1 cellular context compared by ENCODE assay signal in the genomic region with DNA sequence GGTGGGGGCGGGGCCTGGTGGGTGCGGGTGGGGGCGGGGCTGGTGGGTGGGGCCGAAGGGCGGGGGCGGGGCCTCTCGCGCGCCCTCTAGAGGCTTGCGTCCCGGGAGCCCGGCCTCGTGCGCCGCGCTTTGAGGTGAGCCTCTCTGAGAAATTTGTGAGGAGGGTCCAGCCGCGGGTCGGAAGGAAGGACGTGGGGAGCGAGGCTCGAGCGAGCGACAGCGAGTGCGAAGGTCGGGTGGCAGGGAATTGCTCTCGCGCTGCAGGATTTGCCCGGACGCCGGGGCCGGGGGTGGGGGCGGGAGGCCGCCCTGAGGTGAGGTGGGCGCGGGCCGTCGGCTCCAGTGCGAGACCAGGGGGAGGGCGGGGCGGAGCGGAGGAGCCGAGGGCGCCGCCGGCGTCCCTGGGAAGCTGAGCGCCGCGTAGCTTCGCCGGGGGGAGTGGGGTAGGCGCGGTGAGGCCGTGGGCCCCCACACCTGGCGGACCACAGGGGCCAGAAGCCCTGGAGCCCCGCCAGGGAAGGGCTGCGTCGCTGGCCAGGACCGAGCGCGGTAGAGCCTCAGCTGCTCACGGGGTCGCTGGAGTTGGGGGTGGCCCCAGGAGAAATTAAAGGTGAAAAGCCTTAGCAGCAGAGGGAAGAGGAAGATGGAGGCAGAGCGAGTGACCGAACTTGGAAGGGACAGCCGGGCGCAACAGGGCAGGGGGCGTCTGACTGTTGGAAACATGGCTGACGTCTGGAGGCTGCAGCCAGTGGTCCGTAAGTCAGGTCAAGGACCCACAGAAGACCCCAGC.
TF ChIP-seq lines count a peak whose summit lies in the region.

No MANE protein-coding gene starts in this region.

TF ChIP-seq in K562, 482 proteins besides CTCF, POLR2A, EP300 and RAD21 (continued from another document and continues in another):
- TF ChIP-seq, protein P1, sequence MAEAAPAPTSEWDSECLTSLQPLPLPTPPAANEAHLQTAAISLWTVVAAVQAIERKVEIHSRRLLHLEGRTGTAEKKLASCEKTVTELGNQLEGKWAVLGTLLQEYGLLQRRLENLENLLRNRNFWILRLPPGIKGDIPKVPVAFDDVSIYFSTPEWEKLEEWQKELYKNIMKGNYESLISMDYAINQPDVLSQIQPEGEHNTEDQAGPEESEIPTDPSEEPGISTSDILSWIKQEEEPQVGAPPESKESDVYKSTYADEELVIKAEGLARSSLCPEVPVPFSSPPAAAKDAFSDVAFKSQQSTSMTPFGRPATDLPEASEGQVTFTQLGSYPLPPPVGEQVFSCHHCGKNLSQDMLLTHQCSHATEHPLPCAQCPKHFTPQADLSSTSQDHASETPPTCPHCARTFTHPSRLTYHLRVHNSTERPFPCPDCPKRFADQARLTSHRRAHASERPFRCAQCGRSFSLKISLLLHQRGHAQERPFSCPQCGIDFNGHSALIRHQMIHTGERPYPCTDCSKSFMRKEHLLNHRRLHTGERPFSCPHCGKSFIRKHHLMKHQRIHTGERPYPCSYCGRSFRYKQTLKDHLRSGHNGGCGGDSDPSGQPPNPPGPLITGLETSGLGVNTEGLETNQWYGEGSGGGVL (CRISPR knock-in tag; IDR thresholded peaks at IDR 0.05), result no peak
- TF ChIP-seq ZNF507 (tag; conservative IDR thresholded peaks at IDR 0.05), result no peak
- TF ChIP-seq ZNF124 (CRISPR knock-in tag; IDR thresholded peaks at IDR 0.05), result no peak
- peak in 1 of 2 experiments; percentile 72; a peak in 2 of 4 replicates for TF ChIP-seq HDAC1 (IDR thresholded peaks at IDR 0.05)
- TF ChIP-seq, protein P2, sequence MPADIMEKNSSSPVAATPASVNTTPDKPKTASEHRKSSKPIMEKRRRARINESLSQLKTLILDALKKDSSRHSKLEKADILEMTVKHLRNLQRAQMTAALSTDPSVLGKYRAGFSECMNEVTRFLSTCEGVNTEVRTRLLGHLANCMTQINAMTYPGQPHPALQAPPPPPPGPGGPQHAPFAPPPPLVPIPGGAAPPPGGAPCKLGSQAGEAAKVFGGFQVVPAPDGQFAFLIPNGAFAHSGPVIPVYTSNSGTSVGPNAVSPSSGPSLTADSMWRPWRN (IDR thresholded peaks at IDR 0.05; ENCODE audit: low read depth), result no peak
- TF ChIP-seq JUNB (CRISPR knock-in tag; conservative IDR thresholded peaks at IDR 0.05), result no peak
- TF ChIP-seq PTRF (tag; IDR thresholded peaks at IDR 0.05), result no peak
- no peak for TF ChIP-seq PURB (CRISPR knock-in tag; IDR thresholded peaks at IDR 0.05; ENCODE audit: low read depth)
- TF ChIP-seq DIDO1 (tag; IDR thresholded peaks at IDR 0.05; ENCODE audit: low read depth), result no peak
- TF ChIP-seq MXI1 (IDR thresholded peaks at IDR 0.05; ENCODE audit: low read depth, low read length), result no peak
- no peak; the same call in 1 of the 2 replicates for TF ChIP-seq MTA3 (IDR thresholded peaks at IDR 0.05; ENCODE audit: borderline replicate concordance)
- TF ChIP-seq, protein P3, sequence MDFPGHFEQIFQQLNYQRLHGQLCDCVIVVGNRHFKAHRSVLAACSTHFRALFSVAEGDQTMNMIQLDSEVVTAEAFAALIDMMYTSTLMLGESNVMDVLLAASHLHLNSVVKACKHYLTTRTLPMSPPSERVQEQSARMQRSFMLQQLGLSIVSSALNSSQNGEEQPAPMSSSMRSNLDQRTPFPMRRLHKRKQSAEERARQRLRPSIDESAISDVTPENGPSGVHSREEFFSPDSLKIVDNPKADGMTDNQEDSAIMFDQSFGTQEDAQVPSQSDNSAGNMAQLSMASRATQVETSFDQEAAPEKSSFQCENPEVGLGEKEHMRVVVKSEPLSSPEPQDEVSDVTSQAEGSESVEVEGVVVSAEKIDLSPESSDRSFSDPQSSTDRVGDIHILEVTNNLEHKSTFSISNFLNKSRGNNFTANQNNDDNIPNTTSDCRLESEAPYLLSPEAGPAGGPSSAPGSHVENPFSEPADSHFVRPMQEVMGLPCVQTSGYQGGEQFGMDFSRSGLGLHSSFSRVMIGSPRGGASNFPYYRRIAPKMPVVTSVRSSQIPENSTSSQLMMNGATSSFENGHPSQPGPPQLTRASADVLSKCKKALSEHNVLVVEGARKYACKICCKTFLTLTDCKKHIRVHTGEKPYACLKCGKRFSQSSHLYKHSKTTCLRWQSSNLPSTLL (IDR thresholded peaks at IDR 0.05), result no peak
- TF ChIP-seq ZNF766 (CRISPR knock-in tag; conservative IDR thresholded peaks at IDR 0.05), result peak; percentile 27; the same call in 1 of the 2 replicates
- 0 out of 2 replicates have a peak, but pooled peaks have one; percentile 26 for TF ChIP-seq BCOR (IDR thresholded peaks at IDR 0.05)
- TF ChIP-seq TGIF2 (CRISPR knock-in tag; IDR thresholded peaks at IDR 0.05), result no peak
- 0 out of 2 replicates have a peak, but pooled peaks have one; percentile 26 for TF ChIP-seq PML (IDR thresholded peaks at IDR 0.05; ENCODE audit: low read length)
- TF ChIP-seq NBN (IDR thresholded peaks at IDR 0.05; ENCODE audit: low read depth), result peak; percentile 58; the same call in 1 of the 2 replicates
- TF ChIP-seq, protein P4, sequence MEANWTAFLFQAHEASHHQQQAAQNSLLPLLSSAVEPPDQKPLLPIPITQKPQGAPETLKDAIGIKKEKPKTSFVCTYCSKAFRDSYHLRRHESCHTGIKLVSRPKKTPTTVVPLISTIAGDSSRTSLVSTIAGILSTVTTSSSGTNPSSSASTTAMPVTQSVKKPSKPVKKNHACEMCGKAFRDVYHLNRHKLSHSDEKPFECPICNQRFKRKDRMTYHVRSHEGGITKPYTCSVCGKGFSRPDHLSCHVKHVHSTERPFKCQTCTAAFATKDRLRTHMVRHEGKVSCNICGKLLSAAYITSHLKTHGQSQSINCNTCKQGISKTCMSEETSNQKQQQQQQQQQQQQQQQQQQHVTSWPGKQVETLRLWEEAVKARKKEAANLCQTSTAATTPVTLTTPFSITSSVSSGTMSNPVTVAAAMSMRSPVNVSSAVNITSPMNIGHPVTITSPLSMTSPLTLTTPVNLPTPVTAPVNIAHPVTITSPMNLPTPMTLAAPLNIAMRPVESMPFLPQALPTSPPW (CRISPR knock-in tag; IDR thresholded peaks at IDR 0.05), result peak; percentile 98
- no peak for TF ChIP-seq SMAD2 (IDR thresholded peaks at IDR 0.05; ENCODE audit: low read depth, low read length)
- TF ChIP-seq ZNF644 (tag; IDR thresholded peaks at IDR 0.05; ENCODE audit: low read depth), result no peak
- no peak for TF ChIP-seq TAF9B (IDR thresholded peaks at IDR 0.05; ENCODE audit: partially characterized antibody)
- no peak for TF ChIP-seq ZNF217 (CRISPR knock-in tag; IDR thresholded peaks at IDR 0.05)
- peak; percentile 47; the same call in 1 of the 2 replicates for TF ChIP-seq BRD4 (IDR thresholded peaks at IDR 0.05)
- TF ChIP-seq, protein P5, sequence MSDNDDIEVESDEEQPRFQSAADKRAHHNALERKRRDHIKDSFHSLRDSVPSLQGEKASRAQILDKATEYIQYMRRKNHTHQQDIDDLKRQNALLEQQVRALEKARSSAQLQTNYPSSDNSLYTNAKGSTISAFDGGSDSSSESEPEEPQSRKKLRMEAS (CRISPR knock-in tag; IDR thresholded peaks at IDR 0.05), result peak; percentile 89
- no peak for TF ChIP-seq KHSRP (IDR thresholded peaks at IDR 0.05)
- TF ChIP-seq, protein P6, sequence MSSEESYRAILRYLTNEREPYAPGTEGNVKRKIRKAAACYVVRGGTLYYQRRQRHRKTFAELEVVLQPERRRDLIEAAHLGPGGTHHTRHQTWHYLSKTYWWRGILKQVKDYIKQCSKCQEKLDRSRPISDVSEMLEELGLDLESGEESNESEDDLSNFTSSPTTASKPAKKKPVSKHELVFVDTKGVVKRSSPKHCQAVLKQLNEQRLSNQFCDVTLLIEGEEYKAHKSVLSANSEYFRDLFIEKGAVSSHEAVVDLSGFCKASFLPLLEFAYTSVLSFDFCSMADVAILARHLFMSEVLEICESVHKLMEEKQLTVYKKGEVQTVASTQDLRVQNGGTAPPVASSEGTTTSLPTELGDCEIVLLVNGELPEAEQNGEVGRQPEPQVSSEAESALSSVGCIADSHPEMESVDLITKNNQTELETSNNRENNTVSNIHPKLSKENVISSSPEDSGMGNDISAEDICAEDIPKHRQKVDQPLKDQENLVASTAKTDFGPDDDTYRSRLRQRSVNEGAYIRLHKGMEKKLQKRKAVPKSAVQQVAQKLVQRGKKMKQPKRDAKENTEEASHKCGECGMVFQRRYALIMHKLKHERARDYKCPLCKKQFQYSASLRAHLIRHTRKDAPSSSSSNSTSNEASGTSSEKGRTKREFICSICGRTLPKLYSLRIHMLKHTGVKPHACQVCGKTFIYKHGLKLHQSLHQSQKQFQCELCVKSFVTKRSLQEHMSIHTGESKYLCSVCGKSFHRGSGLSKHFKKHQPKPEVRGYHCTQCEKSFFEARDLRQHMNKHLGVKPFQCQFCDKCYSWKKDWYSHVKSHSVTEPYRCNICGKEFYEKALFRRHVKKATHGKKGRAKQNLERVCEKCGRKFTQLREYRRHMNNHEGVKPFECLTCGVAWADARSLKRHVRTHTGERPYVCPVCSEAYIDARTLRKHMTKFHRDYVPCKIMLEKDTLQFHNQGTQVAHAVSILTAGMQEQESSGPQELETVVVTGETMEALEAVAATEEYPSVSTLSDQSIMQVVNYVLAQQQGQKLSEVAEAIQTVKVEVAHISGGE (CRISPR knock-in tag; IDR thresholded peaks at IDR 0.05), result peak in 1 of 3 experiments; percentile 22; a peak in 1 of 6 replicates
- TF ChIP-seq, protein P7, sequence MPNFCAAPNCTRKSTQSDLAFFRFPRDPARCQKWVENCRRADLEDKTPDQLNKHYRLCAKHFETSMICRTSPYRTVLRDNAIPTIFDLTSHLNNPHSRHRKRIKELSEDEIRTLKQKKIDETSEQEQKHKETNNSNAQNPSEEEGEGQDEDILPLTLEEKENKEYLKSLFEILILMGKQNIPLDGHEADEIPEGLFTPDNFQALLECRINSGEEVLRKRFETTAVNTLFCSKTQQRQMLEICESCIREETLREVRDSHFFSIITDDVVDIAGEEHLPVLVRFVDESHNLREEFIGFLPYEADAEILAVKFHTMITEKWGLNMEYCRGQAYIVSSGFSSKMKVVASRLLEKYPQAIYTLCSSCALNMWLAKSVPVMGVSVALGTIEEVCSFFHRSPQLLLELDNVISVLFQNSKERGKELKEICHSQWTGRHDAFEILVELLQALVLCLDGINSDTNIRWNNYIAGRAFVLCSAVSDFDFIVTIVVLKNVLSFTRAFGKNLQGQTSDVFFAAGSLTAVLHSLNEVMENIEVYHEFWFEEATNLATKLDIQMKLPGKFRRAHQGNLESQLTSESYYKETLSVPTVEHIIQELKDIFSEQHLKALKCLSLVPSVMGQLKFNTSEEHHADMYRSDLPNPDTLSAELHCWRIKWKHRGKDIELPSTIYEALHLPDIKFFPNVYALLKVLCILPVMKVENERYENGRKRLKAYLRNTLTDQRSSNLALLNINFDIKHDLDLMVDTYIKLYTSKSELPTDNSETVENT (CRISPR knock-in tag; IDR thresholded peaks at IDR 0.05), result 0 out of 2 replicates have a peak, but pooled peaks have one; percentile 8
- peak; percentile 97 for TF ChIP-seq L3MBTL2 (IDR thresholded peaks at IDR 0.05)
- no peak for TF ChIP-seq PTTG1 (tag; IDR thresholded peaks at IDR 0.05; ENCODE audit: low read depth)
- TF ChIP-seq, protein P8, sequence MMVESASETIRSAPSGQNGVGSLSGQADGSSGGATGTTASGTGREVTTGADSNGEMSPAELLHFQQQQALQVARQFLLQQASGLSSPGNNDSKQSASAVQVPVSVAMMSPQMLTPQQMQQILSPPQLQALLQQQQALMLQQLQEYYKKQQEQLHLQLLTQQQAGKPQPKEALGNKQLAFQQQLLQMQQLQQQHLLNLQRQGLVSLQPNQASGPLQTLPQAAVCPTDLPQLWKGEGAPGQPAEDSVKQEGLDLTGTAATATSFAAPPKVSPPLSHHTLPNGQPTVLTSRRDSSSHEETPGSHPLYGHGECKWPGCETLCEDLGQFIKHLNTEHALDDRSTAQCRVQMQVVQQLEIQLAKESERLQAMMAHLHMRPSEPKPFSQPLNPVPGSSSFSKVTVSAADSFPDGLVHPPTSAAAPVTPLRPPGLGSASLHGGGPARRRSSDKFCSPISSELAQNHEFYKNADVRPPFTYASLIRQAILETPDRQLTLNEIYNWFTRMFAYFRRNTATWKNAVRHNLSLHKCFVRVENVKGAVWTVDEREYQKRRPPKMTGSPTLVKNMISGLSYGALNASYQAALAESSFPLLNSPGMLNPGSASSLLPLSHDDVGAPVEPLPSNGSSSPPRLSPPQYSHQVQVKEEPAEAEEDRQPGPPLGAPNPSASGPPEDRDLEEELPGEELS (CRISPR knock-in tag; IDR thresholded peaks at IDR 0.05; ENCODE audit: borderline replicate concordance), result 0 out of 2 replicates have a peak, but pooled peaks have one; percentile 64
- TF ChIP-seq, protein P9, sequence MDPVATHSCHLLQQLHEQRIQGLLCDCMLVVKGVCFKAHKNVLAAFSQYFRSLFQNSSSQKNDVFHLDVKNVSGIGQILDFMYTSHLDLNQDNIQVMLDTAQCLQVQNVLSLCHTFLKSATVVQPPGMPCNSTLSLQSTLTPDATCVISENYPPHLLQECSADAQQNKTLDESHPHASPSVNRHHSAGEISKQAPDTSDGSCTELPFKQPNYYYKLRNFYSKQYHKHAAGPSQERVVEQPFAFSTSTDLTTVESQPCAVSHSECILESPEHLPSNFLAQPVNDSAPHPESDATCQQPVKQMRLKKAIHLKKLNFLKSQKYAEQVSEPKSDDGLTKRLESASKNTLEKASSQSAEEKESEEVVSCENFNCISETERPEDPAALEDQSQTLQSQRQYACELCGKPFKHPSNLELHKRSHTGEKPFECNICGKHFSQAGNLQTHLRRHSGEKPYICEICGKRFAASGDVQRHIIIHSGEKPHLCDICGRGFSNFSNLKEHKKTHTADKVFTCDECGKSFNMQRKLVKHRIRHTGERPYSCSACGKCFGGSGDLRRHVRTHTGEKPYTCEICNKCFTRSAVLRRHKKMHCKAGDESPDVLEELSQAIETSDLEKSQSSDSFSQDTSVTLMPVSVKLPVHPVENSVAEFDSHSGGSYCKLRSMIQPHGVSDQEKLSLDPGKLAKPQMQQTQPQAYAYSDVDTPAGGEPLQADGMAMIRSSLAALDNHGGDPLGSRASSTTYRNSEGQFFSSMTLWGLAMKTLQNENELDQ (CRISPR knock-in tag; IDR thresholded peaks at IDR 0.05; ENCODE audit: borderline replicate concordance), result peak; percentile 69; the same call in 1 of the 2 replicates
- TF ChIP-seq IRF2 (CRISPR knock-in tag; IDR thresholded peaks at IDR 0.05), result no peak
- TF ChIP-seq EP400 (IDR thresholded peaks at IDR 0.05), result peak; percentile 91
- TF ChIP-seq, protein P10, sequence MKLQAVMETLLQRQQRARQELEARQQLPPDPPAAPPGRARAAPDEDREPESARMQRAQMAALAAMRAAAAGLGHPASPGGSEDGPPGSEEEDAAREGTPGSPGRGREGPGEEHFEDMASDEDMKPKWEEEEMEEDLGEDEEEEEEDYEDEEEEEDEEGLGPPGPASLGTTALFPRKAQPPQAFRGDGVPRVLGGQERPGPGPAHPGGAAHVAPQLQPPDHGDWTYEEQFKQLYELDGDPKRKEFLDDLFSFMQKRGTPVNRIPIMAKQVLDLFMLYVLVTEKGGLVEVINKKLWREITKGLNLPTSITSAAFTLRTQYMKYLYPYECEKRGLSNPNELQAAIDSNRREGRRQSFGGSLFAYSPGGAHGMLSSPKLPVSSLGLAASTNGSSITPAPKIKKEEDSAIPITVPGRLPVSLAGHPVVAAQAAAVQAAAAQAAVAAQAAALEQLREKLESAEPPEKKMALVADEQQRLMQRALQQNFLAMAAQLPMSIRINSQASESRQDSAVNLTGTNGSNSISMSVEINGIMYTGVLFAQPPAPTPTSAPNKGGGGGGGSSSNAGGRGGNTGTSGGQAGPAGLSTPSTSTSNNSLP (IDR thresholded peaks at IDR 0.05; ENCODE audit: borderline replicate concordance, low read depth, low read length), result no peak
- no peak for TF ChIP-seq SREBF1 (IDR thresholded peaks at IDR 0.05; ENCODE audit: borderline replicate concordance, low read depth, low read length)
- TF ChIP-seq CHD1 (IDR thresholded peaks at IDR 0.05; ENCODE audit: low read length), result peak; percentile 72
- no peak for TF ChIP-seq ASH1L (IDR thresholded peaks at IDR 0.05; ENCODE audit: borderline replicate concordance, low read depth, partially characterized antibody)
